In genomic region chr1:77682442-77683141, GRCh38 we compare ENCODE assay signal across 8 cellular contexts.
DNase-seq lines count a peak whose midpoint lies in the region; ATAC-seq and TF ChIP-seq lines count a peak whose summit lies in the region.

Gene ZZZ3, minus strand, starts transcription at chr1:77682658. Its CDS starts 49,304 bp downstream, at chr1:77633354.

- peaks cover 42% of the 10 kb centered on the region for H3K4me1 Mint-ChIP-seq in central memory CD8-positive, alpha-beta T cell

- no peak for TF ChIP-seq CTCF in AG09309 (IDR thresholded peaks at IDR 0.05; ENCODE audit: control insufficient read depth, insufficient read depth, low read depth, low read length, missing control alignments)

- H3K9me3 Mint-ChIP-seq in central memory CD8-positive, alpha-beta T cell = no peaks in the 10 kb centered on the region

- peak within 1 kb of the TSS; percentile 99 for H3K4me3 ChIP-seq in AG09309 (ENCODE audit: control insufficient read depth, low read depth, low read length)

- peaks cover 28% of the 10 kb centered on the region for H3K36me3 Mint-ChIP-seq in central memory CD8-positive, alpha-beta T cell (ENCODE audit: insufficient read depth)

- ATAC-seq in GM19023 (IDR thresholded peaks at IDR 0.05; ENCODE audit: unreplicated experiment) (peak; percentile 72), HG03280 (IDR thresholded peaks at IDR 0.05; ENCODE audit: unreplicated experiment) (peak; percentile 67)
- ATAC-seq in central memory CD8-positive, alpha-beta T cell (replicated peaks; ENCODE audit: extremely low read depth, poor library complexity, severe bottlenecking) = peak; percentile 73

- DNase-seq in AG09309 (ENCODE audit: low read depth) (peak; percentile 81), NCI-H345 treated with DMSO at 0.1 percent for 48 hours (lab: John Stamatoyannopoulos, UW; ENCODE audit: unreplicated experiment) (peak; percentile 97), islet precursor cell (peak; percentile 96)
- DNase-seq in activated CD4-positive, CD25-positive, alpha-beta regulatory T cell treated with anti-CD3 and anti-CD28 coated beads, Interleukin-2, amount 50 U/mL, for 16 hours (ENCODE audit: low read depth, low spot score) = peak; percentile 79
- DNase-seq in central memory CD8-positive, alpha-beta T cell (ENCODE audit: low spot score in 2 of 2) = peak; percentile 91 to 92
- DNase-seq in stimulated activated CD4-positive, alpha-beta T cell treated with anti-CD3 and anti-CD28 coated beads, Interleukin-12 subunit alpha, Interleukin-12 subunit beta, amount 100 ng/mL, for 48 hours (ENCODE audit: low read depth in 2 of 3, low spot score in 1 of 3) = peak; percentile 81 to 85 (median 83)

- peak within 1 kb of the TSS; percentile 98 for H3K27ac Mint-ChIP-seq in central memory CD8-positive, alpha-beta T cell (ENCODE audit: low read depth)

- peak within 1 kb of the TSS; percentile 93 for H3K4me3 Mint-ChIP-seq in central memory CD8-positive, alpha-beta T cell

- no peaks in the 10 kb centered on the region for H3K27me3 Mint-ChIP-seq in central memory CD8-positive, alpha-beta T cell

Comparison
In these comparisons a context has a peak if more than half of its experiments do, and no peak if none do; other contexts are left out.
1. Peak in every context shown above with its lines: DNase-seq, ATAC-seq and H3K4me3 ChIP-seq.